In genomic region chr16:71467810-71468209, GRCh38 we compare ENCODE assay signal across 7 cellular contexts. TPM values are rescaled to one million over a fixed set of nuclear protein-coding genes. Genes with fewer than 3 reads are reported as not detected.
DNase-seq lines count a peak whose midpoint lies in the region; ATAC-seq, FAIRE-seq and TF ChIP-seq lines count a peak whose summit lies in the region.

No MANE protein-coding gene starts in this region.

- no peak overlapping the region for H3K4me2 ChIP-seq in fibroblast of lung (ENCODE audit: extremely low read depth, insufficient read depth, low read length)

- no peaks in the 10 kb centered on the region for H3K36me3 Mint-ChIP-seq in WTC11

- H3K4me1 Mint-ChIP-seq in WTC11, result peaks cover 3% of the 10 kb centered on the region

- H3K27ac Mint-ChIP-seq in WTC11, result no peak overlapping the region

- H3K9me3 ChIP-seq in fibroblast of lung (ENCODE audit: control insufficient read depth, insufficient read depth, low read depth, low read length), result no peaks in the 10 kb centered on the region

- no peaks in the 10 kb centered on the region; the same call in 1 of the 2 replicates for H3K27me3 Mint-ChIP-seq in WTC11 (ENCODE audit: low read depth)

- no peaks in the 10 kb centered on the region for H3K4me1 ChIP-seq in fibroblast of lung (ENCODE audit: control insufficient read depth, extremely low read depth, insufficient read depth, low read length)

- no peaks in the 10 kb centered on the region for H4K20me1 ChIP-seq in fibroblast of lung (ENCODE audit: control insufficient read depth, extremely low read depth, insufficient read depth, low read length)

- H3K36me3 ChIP-seq in fibroblast of lung (ENCODE audit: control insufficient read depth, insufficient read depth, low read length), result no peaks in the 10 kb centered on the region

- no peaks in the 10 kb centered on the region for H3K79me2 ChIP-seq in fibroblast of lung (ENCODE audit: control insufficient read depth, insufficient read depth, low read length)

- no peaks in the 10 kb centered on the region for H3K27me3 ChIP-seq in fibroblast of lung (ENCODE audit: control insufficient read depth, insufficient read depth, low read length)

- CTCF ChIA-PET in WTC11 (lab: Charles Lee), result interaction anchor here (0.6 to 0.7 kb wide), 2 partner anchors 29 to 144 kb away, joined by 3 read pairs; no protein-coding TSS in a partner anchor

- FAIRE-seq in HTR-8/SVneo (lab: Jason Lieb, UNC), result no peak

- H3K9me3 Mint-ChIP-seq in WTC11, result no peaks in the 10 kb centered on the region

- H3K4me3 ChIP-seq in fibroblast of lung (replicated peaks in 1 of 4; ENCODE audit: control extremely low read depth in 1 of 4, insufficient read depth in 1 of 4, low read depth in 3 of 4, low read length in 4 of 4), result no peak overlapping the region

- ATAC-seq in WTC11 (peak; percentile 74), HG02938 (IDR thresholded peaks at IDR 0.05; ENCODE audit: unreplicated experiment) (no peak)

- DNase-seq in HTR-8/SVneo (ENCODE audit: insufficient read length, low spot score) (peak; percentile 56), WTC11 (ENCODE audit: low spot score) (peak; percentile 47), fibroblast of lung (ENCODE audit: low read depth in 2 of 2) (peak; percentile 20 to 31), middle frontal gyrus (ENCODE audit: extremely low spot score, low spot score) (no peak), NCI-H748 treated with DMSO at 0.1 percent for 48 hours (lab: John Stamatoyannopoulos, UW) (no peak)
- DNase-seq in stimulated activated CD4-positive, alpha-beta T cell treated with anti-CD3 and anti-CD28 coated beads, Interleukin-4, amount 100 ng/mL, for 24 hours, result peak; percentile 26

- H3K9ac ChIP-seq in fibroblast of lung (ENCODE audit: insufficient read depth, low read length), result no peak overlapping the region

- H2AFZ ChIP-seq in fibroblast of lung (ENCODE audit: low read length), result no peak overlapping the region

- POLR2A ChIA-PET in WTC11 (lab: Charles Lee), result no interaction called here

- H3K4me3 Mint-ChIP-seq in WTC11, result no peak overlapping the region

- no peak overlapping the region for H3K27ac ChIP-seq in fibroblast of lung (ENCODE audit: insufficient read depth, low read length)

- TF ChIP-seq CTCF in WTC11 (IDR thresholded peaks at IDR 0.05) (no peak), fibroblast of lung (conservative IDR thresholded peaks at IDR 0.05 in 1 of 2, IDR thresholded peaks at IDR 0.05 in 1 of 2; ENCODE audit: low read depth in 1 of 2, low read length in 2 of 2) (no peak)

TF ChIP-seq in WTC11, 78 proteins besides CTCF, POLR2A, EP300 and RAD21 (continues in another document):
- TF ChIP-seq OVOL2 (CRISPR knock-in tag; IDR thresholded peaks at IDR 0.05; ENCODE audit: borderline replicate concordance), result no peak
- TF ChIP-seq E2F1 (CRISPR knock-in tag; IDR thresholded peaks at IDR 0.05), result peak; percentile 79
- TF ChIP-seq, protein P1, sequence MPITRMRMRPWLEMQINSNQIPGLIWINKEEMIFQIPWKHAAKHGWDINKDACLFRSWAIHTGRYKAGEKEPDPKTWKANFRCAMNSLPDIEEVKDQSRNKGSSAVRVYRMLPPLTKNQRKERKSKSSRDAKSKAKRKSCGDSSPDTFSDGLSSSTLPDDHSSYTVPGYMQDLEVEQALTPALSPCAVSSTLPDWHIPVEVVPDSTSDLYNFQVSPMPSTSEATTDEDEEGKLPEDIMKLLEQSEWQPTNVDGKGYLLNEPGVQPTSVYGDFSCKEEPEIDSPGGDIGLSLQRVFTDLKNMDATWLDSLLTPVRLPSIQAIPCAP (CRISPR knock-in tag; IDR thresholded peaks at IDR 0.05), result peak; percentile 88; the same call in 1 of the 2 replicates
- no peak for TF ChIP-seq MAX (CRISPR knock-in tag; IDR thresholded peaks at IDR 0.05)
- TF ChIP-seq AR (CRISPR knock-in tag; IDR thresholded peaks at IDR 0.05), result no peak
- no peak for TF ChIP-seq MYBL2 (CRISPR knock-in tag; IDR thresholded peaks at IDR 0.05)
- TF ChIP-seq, protein P2, sequence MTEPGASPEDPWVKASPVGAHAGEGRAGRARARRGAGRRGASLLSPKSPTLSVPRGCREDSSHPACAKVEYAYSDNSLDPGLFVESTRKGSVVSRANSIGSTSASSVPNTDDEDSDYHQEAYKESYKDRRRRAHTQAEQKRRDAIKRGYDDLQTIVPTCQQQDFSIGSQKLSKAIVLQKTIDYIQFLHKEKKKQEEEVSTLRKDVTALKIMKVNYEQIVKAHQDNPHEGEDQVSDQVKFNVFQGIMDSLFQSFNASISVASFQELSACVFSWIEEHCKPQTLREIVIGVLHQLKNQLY (CRISPR knock-in tag; IDR thresholded peaks at IDR 0.05), result no peak
- no peak for TF ChIP-seq NR2C2 (CRISPR knock-in tag; IDR thresholded peaks at IDR 0.05)
- TF ChIP-seq FOXJ3 (CRISPR knock-in tag; IDR thresholded peaks at IDR 0.05; ENCODE audit: borderline replicate concordance), result peak; percentile 74; the same call in 1 of the 2 replicates
- TF ChIP-seq FOXP1 (CRISPR knock-in tag; IDR thresholded peaks at IDR 0.05; ENCODE audit: borderline replicate concordance), result 0 out of 2 replicates have a peak, but pooled peaks have one; percentile 51
- TF ChIP-seq ELF4 (CRISPR knock-in tag; IDR thresholded peaks at IDR 0.05; ENCODE audit: low read depth), result peak; percentile 88; the same call in 1 of the 2 replicates
- TF ChIP-seq RORB (CRISPR knock-in tag; IDR thresholded peaks at IDR 0.05), result no peak
- no peak for TF ChIP-seq GRHL2 (CRISPR knock-in tag; IDR thresholded peaks at IDR 0.05; ENCODE audit: insufficient replicate concordance, severe bottlenecking)
- TF ChIP-seq, protein P3, sequence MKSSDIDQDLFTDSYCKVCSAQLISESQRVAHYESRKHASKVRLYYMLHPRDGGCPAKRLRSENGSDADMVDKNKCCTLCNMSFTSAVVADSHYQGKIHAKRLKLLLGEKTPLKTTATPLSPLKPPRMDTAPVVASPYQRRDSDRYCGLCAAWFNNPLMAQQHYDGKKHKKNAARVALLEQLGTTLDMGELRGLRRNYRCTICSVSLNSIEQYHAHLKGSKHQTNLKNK (CRISPR knock-in tag; IDR thresholded peaks at IDR 0.05), result no peak
- TF ChIP-seq ZNF423 (CRISPR knock-in tag; IDR thresholded peaks at IDR 0.05), result no peak
- peak; percentile 84; the same call in 1 of the 2 replicates for TF ChIP-seq SMAD4 (CRISPR knock-in tag; IDR thresholded peaks at IDR 0.05)

RNA-seq across cellular contexts. Expression of gene ZNF23, which starts 5.8 kb away (rescaled TPM):
- total RNA-seq in WTC11 (2021) (9.6 to 11.6 TPM (median 10.5 TPM) in 3 replicates), fibroblast of lung (14.1 and 24.8 TPM in 2 replicates)
- polyA plus RNA-seq in fibroblast of lung, result 11.8 and 12.2 TPM in 2 replicates
- 11.4 and 12.1 TPM in 2 replicates for polyA plus RNA-seq in fibroblast of lung (2012)
- polyA minus RNA-seq in fibroblast of lung (ENCODE audit: low replicate concordance), result 11.4 and 13.5 TPM in 2 replicates

RNA-seq across cellular contexts. Expression of gene ZNF19, which starts 21.3 kb away (rescaled TPM):
- total RNA-seq in WTC11 (2021), result 3.3 to 4.3 TPM (median 3.5 TPM) in 3 replicates
- total RNA-seq in fibroblast of lung, result 3.3 and 3.9 TPM in 2 replicates
- polyA plus RNA-seq in fibroblast of lung, result 1.3 and 1.8 TPM in 2 replicates
- polyA plus RNA-seq in fibroblast of lung (2012), result 1.0 and 1.4 TPM in 2 replicates
- polyA minus RNA-seq in fibroblast of lung (ENCODE audit: low replicate concordance), result 0.08 and 0.30 TPM in 2 replicates

RNA-seq across cellular contexts. Expression of gene TLE7, which starts 26.0 kb away (rescaled TPM):
- total RNA-seq in WTC11 (2021) (0.23 to 0.62 TPM (median 0.55 TPM) in 3 replicates), fibroblast of lung (not detected in 2 replicates)
- polyA plus RNA-seq in fibroblast of lung, result not detected in 2 replicates
- polyA plus RNA-seq in fibroblast of lung (2012), result not detected in 2 replicates
- polyA minus RNA-seq in fibroblast of lung (ENCODE audit: low replicate concordance), result not detected in 2 replicates

RNA-seq across cellular contexts. Expression of gene CHST4, which starts 58.4 kb away (rescaled TPM):
- total RNA-seq in WTC11 (2021), result 9.9 to 12.8 TPM (median 12.0 TPM) in 3 replicates
- total RNA-seq in fibroblast of lung, result not detected in 2 replicates
- not detected in 2 replicates for polyA plus RNA-seq in fibroblast of lung
- polyA plus RNA-seq in fibroblast of lung (2012), result not detected in 2 replicates
- polyA minus RNA-seq in fibroblast of lung (ENCODE audit: low replicate concordance), result not detected in 2 replicates

Comparison
In these comparisons a context has a peak if more than half of its experiments do, and no peak if none do; other contexts are left out.
1. DNase-seq: peak in HTR-8/SVneo (single experiment), WTC11 (single experiment), fibroblast of lung (2 of 2) and stimulated activated CD4-positive, alpha-beta T cell treated with anti-CD3 and anti-CD28 coated beads, Interleukin-4, amount 100 ng/mL, for 24 hours (single experiment); none in middle frontal gyrus (single experiment) and NCI-H748 treated with DMSO at 0.1 percent for 48 hours (single experiment).